16 cellular contexts compared by ENCODE assay signal in the genomic region with DNA sequence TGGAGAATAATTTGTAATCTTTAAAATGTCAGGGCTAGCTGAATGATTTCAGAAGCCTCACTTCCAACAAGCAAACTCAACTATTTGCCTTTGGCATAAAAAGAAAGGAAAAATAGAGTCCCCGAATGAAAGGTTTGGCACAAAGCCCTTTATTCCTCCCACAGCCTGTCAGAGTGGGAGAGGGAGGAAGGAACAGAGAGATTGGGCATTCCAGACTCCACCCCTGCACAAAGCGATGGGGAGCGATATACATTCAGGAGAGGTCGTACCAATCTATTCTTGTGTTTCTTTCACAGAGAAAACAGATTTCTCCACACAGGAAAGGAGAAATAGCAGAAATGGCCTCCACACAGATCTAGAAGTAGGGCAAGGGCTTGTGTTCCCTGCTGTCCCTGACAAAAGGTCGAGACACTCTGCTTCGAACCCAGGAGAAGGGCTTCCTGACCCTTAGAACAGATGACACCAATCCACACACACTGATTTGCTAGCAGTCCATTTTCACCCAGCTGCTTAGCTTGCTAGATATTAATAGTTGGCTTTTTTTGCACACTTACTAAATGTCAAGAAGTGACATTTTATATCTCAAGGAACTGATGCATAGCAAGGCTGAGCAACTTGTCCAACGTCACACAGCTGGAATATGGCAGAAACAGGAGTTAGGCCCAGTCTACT.
A peak's percentile ranks its signal among the peaks of the same experiment; 100 is the strongest.
DNase-seq lines count a peak whose midpoint lies in the region; ATAC-seq, FAIRE-seq and TF ChIP-seq lines count a peak whose summit lies in the region.
"Had no signal": no experiment of that assay in that cellular context is flagged by ENCODE, and none has a peak within 500 bp of the region (broad histone marks: within the 10 kb centered on the region; RNA-seq: fewer than 3 reads in every experiment).

No MANE protein-coding gene starts in this region.

- TF ChIP-seq EP300 in HepG2 (IDR thresholded peaks at IDR 0.05; ENCODE audit: low read depth in 2 of 2, low read length in 2 of 2) (no peak), HepG2 (CRISPR knock-in tag; IDR thresholded peaks at IDR 0.05; ENCODE audit: borderline replicate concordance) (no peak)

- no peaks in the 10 kb centered on the region for H3K36me3 Mint-ChIP-seq in neural crest cell (ENCODE audit: low read depth)
- peaks cover 0 to 4% (median 0%) of the 10 kb centered on the region in 3 donors for H3K36me3 Mint-ChIP-seq in CD8-positive, alpha-beta memory T cell
- H3K36me3 Mint-ChIP-seq: IgD-negative memory B cell; naive thymus-derived CD4-positive, alpha-beta T cell had no signal

- CTCF ChIA-PET in HepG2 (lab: Yijun Ruan, JAX; ENCODE audit: low intra/inter-chr PET ratio, low total read pairs) = no interaction called here
- CTCF ChIA-PET in CD8-positive, alpha-beta memory T cell (lab: Charles Lee) = no interaction called here
- CTCF ChIA-PET in PC-3 (lab: Charles Lee) = no interaction called here

- no peaks in the 10 kb centered on the region for H3K9me3 Mint-ChIP-seq in neural crest cell
- peaks cover 0 to 6% (median 0%) of the 10 kb centered on the region in 5 donors for H3K9me3 Mint-ChIP-seq in CD8-positive, alpha-beta memory T cell

- H3K4me3 ChIP-seq in liver (ENCODE audit: low read depth in 1 of 3, low read length in 3 of 3) (no peak overlapping the region), HepG2 (replicated peaks in 1 of 3; ENCODE audit: insufficient read depth in 1 of 3, low read depth in 2 of 3, low read length in 3 of 3) (no peak overlapping the region), fibroblast of the aortic adventitia (ENCODE audit: low read depth, low read length) (no peak overlapping the region), PC-3 (ENCODE audit: low read length) (no peak overlapping the region)
- H3K4me3 ChIP-seq in CD8-positive, alpha-beta memory T cell (ENCODE audit: low read length) = no peak overlapping the region
- H3K4me3 ChIP-seq: thyroid gland had no signal

- H3K4me1 ChIP-seq in liver (ENCODE audit: control insufficient read depth in 4 of 4, insufficient read depth in 4 of 4, low read length in 3 of 4) (no peaks in the 10 kb centered on the region), HepG2 (ENCODE audit: insufficient read depth, low read length) (no peaks in the 10 kb centered on the region), PC-3 (ENCODE audit: insufficient read depth, low read length) (no peaks in the 10 kb centered on the region)
- H3K4me1 ChIP-seq in CD8-positive, alpha-beta memory T cell (ENCODE audit: insufficient read depth, low read length) = no peaks in the 10 kb centered on the region

- no peak overlapping the region for H3K9ac ChIP-seq in liver (ENCODE audit: low read depth in 1 of 2, low read length in 2 of 2)
- no peak overlapping the region for H3K9ac ChIP-seq in HepG2 (ENCODE audit: insufficient read depth, low read depth, low read length)
- H3K9ac ChIP-seq in PC-3 (ENCODE audit: low read length) = no peak overlapping the region

- H3K27ac Mint-ChIP-seq in neural crest cell (ENCODE audit: unreplicated experiment) = peak overlapping the region; percentile 93
- no peak overlapping the region for H3K27ac Mint-ChIP-seq in CD8-positive, alpha-beta memory T cell
- H3K27ac Mint-ChIP-seq: IgD-negative memory B cell; naive thymus-derived CD4-positive, alpha-beta T cell had no signal

- H3K27ac ChIP-seq in liver (ENCODE audit: low read depth in 1 of 2, low read length in 2 of 2) = no peak overlapping the region
- H3K27ac ChIP-seq in HepG2 (ENCODE audit: extremely low read length, insufficient read depth, low read length) = no peak overlapping the region
- no peak overlapping the region for H3K27ac ChIP-seq in CD8-positive, alpha-beta memory T cell (ENCODE audit: low read depth, low read length)
- no peak overlapping the region for H3K27ac ChIP-seq in PC-3 (ENCODE audit: low read length)
- H3K27ac ChIP-seq: RWPE1 had no signal

- H3K79me2 ChIP-seq in HepG2 (ENCODE audit: insufficient read depth, low read length) (no peaks in the 10 kb centered on the region), PC-3 (ENCODE audit: low read length) (no peaks in the 10 kb centered on the region)

- no peak overlapping the region for H2AFZ ChIP-seq in HepG2 (ENCODE audit: low read length)
- no peak overlapping the region for H2AFZ ChIP-seq in PC-3 (ENCODE audit: low read length)

- no peaks in the 10 kb centered on the region for H3K36me3 ChIP-seq in liver (ENCODE audit: control insufficient read depth in 4 of 4, insufficient read depth in 3 of 4, low read depth in 1 of 4, low read length in 3 of 4)
- no peaks in the 10 kb centered on the region for H3K36me3 ChIP-seq in HepG2 (replicated peaks in 1 of 2; ENCODE audit: control insufficient read depth in 1 of 2, insufficient read depth in 2 of 2, low read length in 2 of 2)
- no peaks in the 10 kb centered on the region for H3K36me3 ChIP-seq in CD8-positive, alpha-beta memory T cell (ENCODE audit: insufficient read depth, low read length)
- H3K36me3 ChIP-seq in PC-3 (ENCODE audit: low read depth, low read length) = no peaks in the 10 kb centered on the region
- H3K36me3 ChIP-seq: thyroid gland had no signal

- POLR2A ChIA-PET in HepG2 (lab: Yijun Ruan, JAX) (no interaction called here), PC-3 (lab: Charles Lee; ENCODE audit: unreplicated experiment) (no interaction called here)
- POLR2A ChIA-PET in CD8-positive, alpha-beta memory T cell (lab: Charles Lee) = no interaction called here

- ATAC-seq in HepG2 = no peak
- no peak for ATAC-seq in PC-3
- ATAC-seq in HG03469 (IDR thresholded peaks at IDR 0.05; ENCODE audit: unreplicated experiment) = no peak
- ATAC-seq: naive thymus-derived CD4-positive, alpha-beta T cell had no signal

- TF ChIP-seq RAD21 in liver (IDR thresholded peaks at IDR 0.05) (no peak), HepG2 (CRISPR knock-in tag; IDR thresholded peaks at IDR 0.05) (no peak)

- no peaks in the 10 kb centered on the region for H3K9me3 ChIP-seq in liver (ENCODE audit: control insufficient read depth in 4 of 4, low read length in 3 of 4)
- no peaks in the 10 kb centered on the region for H3K9me3 ChIP-seq in HepG2 (ENCODE audit: low read length)
- no peaks in the 10 kb centered on the region for H3K9me3 ChIP-seq in CD8-positive, alpha-beta memory T cell (ENCODE audit: low read length)
- no peaks in the 10 kb centered on the region for H3K9me3 ChIP-seq in PC-3 (ENCODE audit: low read length)
- H3K9me3 ChIP-seq: thyroid gland had no signal

- H3K9me2 ChIP-seq in PC-3 (replicated peaks; ENCODE audit: low read length) = no peaks in the 10 kb centered on the region

- H4K20me1 ChIP-seq in HepG2 (ENCODE audit: insufficient read depth, low read length) (no peaks in the 10 kb centered on the region), PC-3 (ENCODE audit: low read length) (no peaks in the 10 kb centered on the region)

- H3K27me3 Mint-ChIP-seq in neural crest cell (ENCODE audit: low read depth) = no peaks in the 10 kb centered on the region
- peaks cover 9 to 12% of the 10 kb centered on the region in 2 donors for H3K27me3 Mint-ChIP-seq in CD8-positive, alpha-beta memory T cell

- WGBS in liver = 54% methylated on average over 7 of the region's 7 CpGs
- 50% methylated on average over 5 of the region's 7 CpGs for WGBS in HepG2 (ENCODE audit: low lambda C conversion rate)

- H3K4me1 Mint-ChIP-seq in neural crest cell = peaks cover 45% of the 10 kb centered on the region
- H3K4me1 Mint-ChIP-seq in CD8-positive, alpha-beta memory T cell = no peaks in the 10 kb centered on the region

- H3F3A ChIP-seq in PC-3 (ENCODE audit: low read length, unreplicated experiment) = no peaks in the 10 kb centered on the region

- H3K4me2 ChIP-seq in HepG2 (ENCODE audit: low read depth, low read length) (no peak overlapping the region), PC-3 (ENCODE audit: low read length) (no peak overlapping the region)

- H3K4me3 Mint-ChIP-seq in neural crest cell = peak overlapping the region; percentile 12
- H3K4me3 Mint-ChIP-seq in CD8-positive, alpha-beta memory T cell = no peak overlapping the region
- H3K4me3 Mint-ChIP-seq: IgD-negative memory B cell; naive thymus-derived CD4-positive, alpha-beta T cell had no signal

- no peak for TF ChIP-seq POLR2A in HepG2 (IDR thresholded peaks at IDR 0.05; ENCODE audit: insufficient read depth in 1 of 2, low read depth in 2 of 2, low read length in 2 of 2)

- in situ Hi-C loops in HepG2 (cut with HindIII; ENCODE audit: extremely low pct_ligation_motif_present, low pct_unique_long_range_greater_than_20kb) = no loop called here

- TF ChIP-seq CTCF in liver (IDR thresholded peaks at IDR 0.05; ENCODE audit: low read depth, low read length, missing input control) (no peak), HepG2 (CRISPR knock-in tag; IDR thresholded peaks at IDR 0.05) (no peak), fibroblast of the aortic adventitia (IDR thresholded peaks at IDR 0.05; ENCODE audit: insufficient read depth, low read length) (no peak), neural crest cell (conservative IDR thresholded peaks at IDR 0.05) (no peak), PC-3 (conservative IDR thresholded peaks at IDR 0.05; ENCODE audit: low read depth, low read length) (no peak)

- BruUV-seq in HepG2 (replicated peaks; lab: Mats Ljungman, UMichigan) = no TSS peak
- BruUV-seq in PC-3 (replicated peaks; lab: Mats Ljungman, UMichigan) = no TSS peak

- no peak for FAIRE-seq in HepG2 (lab: Jason Lieb, UNC)
- FAIRE-seq: frontal cortex, islet of Langerhans had no signal

- DNase-seq in HepG2 (ENCODE audit: low spot score) (no peak), fibroblast of the aortic adventitia (ENCODE audit: low read depth) (peak; percentile 55), neural crest cell (ENCODE audit: low read depth, low spot score) (no peak), foreskin melanocyte (no peak), PC-3 (no peak)
- DNase-seq in CD8-positive, alpha-beta memory T cell = no peak
- DNase-seq: ACHN; naive thymus-derived CD4-positive, alpha-beta T cell; NCI-H1417 treated with DMSO at 0.1 percent for 48 hours; thyroid gland had no signal

- intact Hi-C loops in HepG2 (cut with micrococcal nuclease; ENCODE audit: unreplicated experiment) = no loop called here
- intact Hi-C loops in PC-3 (cut with micrococcal nuclease) = no loop called here

- H3K27me3 ChIP-seq in liver (ENCODE audit: control insufficient read depth in 4 of 4, insufficient read depth in 4 of 4, low read length in 3 of 4) (no peaks in the 10 kb centered on the region), HepG2 (ENCODE audit: control insufficient read depth in 1 of 2, insufficient read depth in 2 of 2, low read length in 2 of 2) (no peaks in the 10 kb centered on the region; a peak in 1 of 5 replicates), PC-3 (ENCODE audit: low read length) (no peaks in the 10 kb centered on the region)
- no peaks in the 10 kb centered on the region for H3K27me3 ChIP-seq in CD8-positive, alpha-beta memory T cell (ENCODE audit: insufficient read depth, low read length, poor library complexity, severe bottlenecking)
- H3K27me3 ChIP-seq: thyroid gland had no signal

TF ChIP-seq in liver, 16 proteins besides CTCF, POLR2A, EP300 and RAD21 (continues in another document):
- TF ChIP-seq TAF1 (conservative IDR thresholded peaks at IDR 0.05) (no peak), FOXA1 (IDR thresholded peaks at IDR 0.05) (no peak)

TF ChIP-seq in HepG2, 621 proteins besides CTCF, POLR2A, EP300 and RAD21 (continues in another document):
- no peak for TF ChIP-seq MBNL3 (CRISPR knock-in tag; conservative IDR thresholded peaks at IDR 0.05)
